Comparison of ENCODE assay signal across 1 cellular context in the genomic region with DNA sequence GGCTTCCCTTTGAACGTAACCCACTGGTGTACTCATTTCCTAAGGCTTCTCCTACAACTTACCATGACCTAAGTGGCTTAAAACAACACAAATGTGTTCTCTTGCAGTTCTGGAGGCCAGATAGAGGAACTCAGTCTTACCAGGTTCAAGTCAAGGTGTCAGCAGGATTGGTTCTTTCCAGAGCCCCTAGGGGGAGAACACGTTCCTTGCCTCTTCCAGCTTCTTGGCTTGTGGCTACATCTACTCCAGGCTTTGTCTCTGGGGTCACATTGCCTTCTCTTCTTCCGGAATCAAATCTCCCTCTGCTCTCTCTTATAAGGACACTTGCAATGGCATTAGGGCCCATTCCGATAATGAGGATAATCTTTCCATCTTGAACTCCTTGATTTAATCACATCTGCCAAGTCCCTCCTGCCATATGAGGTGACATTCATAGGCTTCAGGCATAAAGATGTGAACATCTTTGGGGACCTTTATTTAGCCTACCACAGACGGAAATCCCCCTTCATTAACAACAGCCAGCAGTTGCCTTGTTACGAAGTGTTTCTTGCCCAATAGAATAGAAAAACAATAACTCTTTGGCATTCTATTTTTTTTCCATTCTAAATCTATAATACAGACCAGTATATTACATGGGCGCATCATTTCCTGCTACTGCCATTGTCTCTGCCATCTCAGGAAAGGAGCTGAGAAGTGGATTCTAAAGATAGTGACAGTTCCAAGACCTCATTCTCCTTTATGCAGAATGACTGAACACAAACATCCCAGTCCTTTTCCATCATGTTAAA.
TF ChIP-seq lines count a peak whose summit lies in the region.

No MANE protein-coding gene starts in this region.

TF ChIP-seq in GM12878, 131 proteins besides CTCF, POLR2A, EP300 and RAD21:
- no peak for TF ChIP-seq LARP7 (IDR thresholded peaks at IDR 0.05)
